In genomic region chr7:30284298-30285066, GRCh38 we compare ENCODE assay signal across 8 cellular contexts.
DNase-seq lines count a peak whose midpoint lies in the region; ATAC-seq lines count a peak whose summit lies in the region.

TSS of gene ZNRF2 (plus strand) at chr7:30284597. CDS start at chr7:30285358, 761 bp downstream.

- DNase-seq in COLO668 (lab: John Stamatoyannopoulos, UW; ENCODE audit: unreplicated experiment), result peak; percentile 100
- peak; percentile 98 for DNase-seq in HS-5 (ENCODE audit: low read depth)
- DNase-seq in NK-92 (lab: John Stamatoyannopoulos, UW; ENCODE audit: unreplicated experiment), result peak; percentile 92
- peak; percentile 97 for DNase-seq in activated CD8-positive, alpha-beta memory T cell treated with anti-CD3 and anti-CD28 coated beads for 24 hours
- peak; percentile 99 for DNase-seq in effector memory CD4-positive, alpha-beta T cell
- peak; percentile 92 to 98 for DNase-seq in memory B cell (ENCODE audit: low spot score in 2 of 2)
- peak; percentile 98 for DNase-seq in stimulated activated CD8-positive, alpha-beta memory T cell treated with anti-CD3 and anti-CD28 coated beads, Interleukin-12 subunit alpha, Interleukin-12 subunit beta, amount 100 ng/mL, for 24 hours (ENCODE audit: extremely low read depth)

- H3K4me3 ChIP-seq in effector memory CD4-positive, alpha-beta T cell (ENCODE audit: insufficient read depth, low read depth, low read length, poor library complexity, severe bottlenecking), result peak within 1 kb of the TSS; percentile 70

- H3K4me1 Mint-ChIP-seq in memory B cell, result peaks cover 21% of the 10 kb centered on the region

- H3K27ac ChIP-seq in effector memory CD4-positive, alpha-beta T cell (ENCODE audit: insufficient read depth, low read length, poor library complexity, severe bottlenecking), result peak within 1 kb of the TSS; percentile 83

- H3K27ac Mint-ChIP-seq in memory B cell, result peak within 1 kb of the TSS; percentile 89

- peaks cover 9% of the 10 kb centered on the region for H3K36me3 Mint-ChIP-seq in memory B cell

- ATAC-seq in GM19468 (IDR thresholded peaks at IDR 0.05; ENCODE audit: extremely low read depth, unreplicated experiment) (peak; percentile 91), memory B cell (ENCODE audit: low read depth) (peak; percentile 77)

- no peaks in the 10 kb centered on the region for H3K9me3 ChIP-seq in effector memory CD4-positive, alpha-beta T cell (ENCODE audit: control insufficient read depth, low read length)

- H3K4me3 Mint-ChIP-seq in memory B cell, result peak within 1 kb of the TSS; percentile 90

- H3K27me3 ChIP-seq in effector memory CD4-positive, alpha-beta T cell (replicated peaks; ENCODE audit: control insufficient read depth, insufficient read depth, low read length, poor library complexity, severe bottlenecking), result no peaks in the 10 kb centered on the region

- peaks cover 6% of the 10 kb centered on the region for H3K4me1 ChIP-seq in effector memory CD4-positive, alpha-beta T cell (ENCODE audit: control insufficient read depth, insufficient read depth, low read length, poor library complexity, severe bottlenecking)

- H3K27me3 Mint-ChIP-seq in memory B cell, result no peaks in the 10 kb centered on the region

- H3K36me3 ChIP-seq in effector memory CD4-positive, alpha-beta T cell (ENCODE audit: control insufficient read depth, insufficient read depth, low read length), result no peaks in the 10 kb centered on the region

- no peaks in the 10 kb centered on the region for H3K9me3 Mint-ChIP-seq in memory B cell

Comparison
In these comparisons a context has a peak if more than half of its experiments do, and no peak if none do; other contexts are left out.
1. Peak in every context shown above with its lines: DNase-seq, ATAC-seq, H3K4me3 ChIP-seq and H3K27ac ChIP-seq.